8 cellular contexts compared by ENCODE assay signal in genomic region chr17:59893617-59894100, GRCh38. TPM values are rescaled to one million over a fixed set of nuclear protein-coding genes. Genes with fewer than 3 reads are reported as not detected.
DNase-seq lines count a peak whose midpoint lies in the region; ATAC-seq, FAIRE-seq and TF ChIP-seq lines count a peak whose summit lies in the region.

No MANE protein-coding gene starts in this region.

- 1% methylated on average over 16 of the region's 16 CpGs for WGBS in A549 (ENCODE audit: missing lambda C conversion rate)

- peaks cover 40% of the 10 kb centered on the region for H3K4me1 ChIP-seq in A549
- H3K4me1 ChIP-seq in gastrocnemius medialis: peaks cover 36 to 43% of the 10 kb centered on the region in 2 donors

- TF ChIP-seq POLR2A in A549 (IDR thresholded peaks at IDR 0.05; ENCODE audit: low read length) (0 out of 2 replicates have a peak, but pooled peaks have one; percentile 12), gastrocnemius medialis (IDR thresholded peaks at IDR 0.05) (no peak)

- no peaks in the 10 kb centered on the region for H3K27me3 ChIP-seq in gastrocnemius medialis

- peak overlapping the region; percentile 99 for H3K27ac Mint-ChIP-seq in activated naive CD8-positive, alpha-beta T cell

- POLR2A ChIA-PET in A549 (lab: Yijun Ruan, JAX): interaction anchor here (0.9 to 1.9 kb wide), 8 partner anchors 11 to 274 kb away, joined by 3 to 12 read pairs (median 4); no protein-coding TSS in a partner anchor

- no peak for FAIRE-seq in A549 (lab: Jason Lieb, UNC)

- CTCF ChIA-PET in A549 (lab: Yijun Ruan, JAX): interaction anchor here (0.7 to 1.8 kb wide), 8 partner anchors 10 to 143 kb away, joined by 3 to 12 read pairs (median 4); no protein-coding TSS in a partner anchor

- H3K36me3 Mint-ChIP-seq in activated naive CD8-positive, alpha-beta T cell: peaks cover 5% of the 10 kb centered on the region

- TF ChIP-seq EP300 in A549 (IDR thresholded peaks at IDR 0.05): no peak

- H3K27me3 Mint-ChIP-seq in activated naive CD8-positive, alpha-beta T cell: no peaks in the 10 kb centered on the region

- H3K9me3 ChIP-seq in A549 (no peaks in the 10 kb centered on the region), gastrocnemius medialis (no peaks in the 10 kb centered on the region)

- intact Hi-C loops in gastrocnemius medialis (cut with DNase I; ENCODE audit: low total_unique reads): loop anchor here (1.0 to 5.0 kb wide), 2 partner anchors 71 to 276 kb away; partner anchors contain the start of genes CLTC and RNFT1

- no peak for TF ChIP-seq CTCF in A549 (IDR thresholded peaks at IDR 0.05)
- TF ChIP-seq CTCF in gastrocnemius medialis (IDR thresholded peaks at IDR 0.05 in 4 of 5, conservative IDR thresholded peaks at IDR 0.05 in 1 of 5): peak in 1 of 5 experiments; percentile 21

- peak overlapping the region; percentile 100 for H3K4me3 Mint-ChIP-seq in activated naive CD8-positive, alpha-beta T cell

- H3K4me3 ChIP-seq in A549 (peak overlapping the region; percentile 81), gastrocnemius medialis (peak overlapping the region; percentile 94 to 99 (median 96))

- in situ Hi-C loops in gastrocnemius medialis (cut with MboI; ENCODE audit: low sequenced_read_pairs in 4 of 4): no loop called here

- peak overlapping the region; percentile 93 for H3K27ac ChIP-seq in A549
- H3K27ac ChIP-seq in gastrocnemius medialis: peak overlapping the region; percentile 95 to 98 (median 98)

- peak overlapping the region; percentile 93 for H3K4me2 ChIP-seq in A549

- peaks cover 54% of the 10 kb centered on the region for H3K4me1 Mint-ChIP-seq in activated naive CD8-positive, alpha-beta T cell (ENCODE audit: low read depth)

- no peak for TF ChIP-seq RAD21 in A549 (conservative IDR thresholded peaks at IDR 0.05 in 1 of 2, IDR thresholded peaks at IDR 0.05 in 1 of 2)

- peaks cover 0 to 9% of the 10 kb centered on the region in 2 donors for H3K36me3 ChIP-seq in gastrocnemius medialis

- DNase-seq in A549 (ENCODE audit: low read depth in 1 of 2, low spot score in 1 of 2): peak; percentile 34 to 48
- peak; percentile 51 for DNase-seq in ELR (ENCODE audit: low read depth)
- peak; percentile 71 for DNase-seq in Kasumi-1 (lab: John Stamatoyannopoulos, UW)
- DNase-seq in hepatic stellate cell (ENCODE audit: low spot score): peak; percentile 17
- peak; percentile 4 to 22 for DNase-seq in gastrocnemius medialis
- no peak for DNase-seq in NCI-H345 treated with DMSO at 0.1 percent for 48 hours (lab: John Stamatoyannopoulos, UW; ENCODE audit: unreplicated experiment)
- no peak for DNase-seq in SKM-1 treated with dmso at 0.1 percent for 144 hours (lab: John Stamatoyannopoulos, UW; ENCODE audit: unreplicated experiment)

- no peaks in the 10 kb centered on the region for H3K9me3 Mint-ChIP-seq in activated naive CD8-positive, alpha-beta T cell (ENCODE audit: low read depth)

- ATAC-seq in A549 (peak; percentile 25 to 37; a peak in 5 of 6 replicates), gastrocnemius medialis (peak; percentile 18 to 26)

TF ChIP-seq in A549, 52 proteins besides CTCF, POLR2A, EP300 and RAD21:
- TF ChIP-seq CBX2 (IDR thresholded peaks at IDR 0.05; ENCODE audit: borderline replicate concordance, low read depth) (no peak), CHD4 (IDR thresholded peaks at IDR 0.05; ENCODE audit: borderline replicate concordance) (no peak), PHF8 (IDR thresholded peaks at IDR 0.05; ENCODE audit: borderline replicate concordance, low read depth) (no peak), MAX (IDR thresholded peaks at IDR 0.05) (no peak), JUNB (IDR thresholded peaks at IDR 0.05) (no peak), CHD2 (IDR thresholded peaks at IDR 0.05; ENCODE audit: low read length, partially characterized antibody) (no peak), ZSCAN20 (CRISPR knock-in tag; IDR thresholded peaks at IDR 0.05) (no peak), RFX5 (IDR thresholded peaks at IDR 0.05) (no peak), HOXA7 (CRISPR knock-in tag; IDR thresholded peaks at IDR 0.05) (no peak), MAFK (IDR thresholded peaks at IDR 0.05; ENCODE audit: partially characterized antibody) (no peak), E2F6 (IDR thresholded peaks at IDR 0.05; ENCODE audit: borderline replicate concordance, low read depth) (no peak), MYC (IDR thresholded peaks at IDR 0.05; ENCODE audit: borderline replicate concordance, low read length) (no peak), TFCP2L1 (CRISPR knock-in tag; IDR thresholded peaks at IDR 0.05) (no peak), ESRRA (IDR thresholded peaks at IDR 0.05; ENCODE audit: borderline replicate concordance, low read length) (no peak)

RNA-seq across cellular contexts. Expression of gene RPS6KB1, which starts 0.7 kb away (rescaled TPM):
- polyA plus RNA-seq in A549 (2011; rRNA removed) (53.7 and 57.3 TPM in 2 replicates), A549 (2017; fragmentation: RNase III; extraction: RNeasy Plus Mini Kit Qiagen cat#74134 plus additional on column Dnase treatment) (67.3 to 81.7 TPM (median 69.4 TPM) in 3 replicates)
- 16.0 and 16.7 TPM in 2 replicates for polyA plus RNA-seq in A549 (2012; cell fraction: cytosol; rRNA removed)
- polyA plus RNA-seq in A549 (2012; cell fraction: nucleus; rRNA removed): 11.6 and 25.0 TPM in 2 replicates
- polyA minus RNA-seq in A549 (2011; rRNA and poly(A)+ RNA removed): 35.0 and 37.4 TPM in 2 replicates
- 10 to 100 TPM; 38.4 to 58.4 (median 41.6) TPM for total RNA-seq in gastrocnemius medialis

RNA-seq across cellular contexts. Expression of gene TUBD1, which starts 0.9 kb away (rescaled TPM):
- 24.4 and 28.3 TPM in 2 replicates for polyA plus RNA-seq in A549 (2011; rRNA removed)
- polyA plus RNA-seq in A549 (2012; cell fraction: cytosol; rRNA removed): 9.0 and 10.4 TPM in 2 replicates
- polyA plus RNA-seq in A549 (2012; cell fraction: nucleus; rRNA removed): 3.6 and 4.7 TPM in 2 replicates
- polyA plus RNA-seq in A549 (2017; fragmentation: RNase III; extraction: RNeasy Plus Mini Kit Qiagen cat#74134 plus additional on column Dnase treatment): 15.5 to 15.9 TPM (median 15.7 TPM) in 3 replicates
- polyA minus RNA-seq in A549 (2011; rRNA and poly(A)+ RNA removed): 27.4 and 33.7 TPM in 2 replicates
- 1 to 10 TPM; 5.4 to 9.2 (median 9.2) TPM for total RNA-seq in gastrocnemius medialis

Comparison
In these comparisons a context has a peak if more than half of its experiments do, and no peak if none do; other contexts are left out.
1. DNase-seq: peak in A549 (2 of 2), ELR (single experiment), Kasumi-1 (2 of 2), hepatic stellate cell (single experiment) and gastrocnemius medialis (2 of 2); none in NCI-H345 treated with DMSO at 0.1 percent for 48 hours (single experiment) and SKM-1 treated with dmso at 0.1 percent for 144 hours (single experiment).